ENCODE assay signal across 2 cellular contexts in the genomic region with DNA sequence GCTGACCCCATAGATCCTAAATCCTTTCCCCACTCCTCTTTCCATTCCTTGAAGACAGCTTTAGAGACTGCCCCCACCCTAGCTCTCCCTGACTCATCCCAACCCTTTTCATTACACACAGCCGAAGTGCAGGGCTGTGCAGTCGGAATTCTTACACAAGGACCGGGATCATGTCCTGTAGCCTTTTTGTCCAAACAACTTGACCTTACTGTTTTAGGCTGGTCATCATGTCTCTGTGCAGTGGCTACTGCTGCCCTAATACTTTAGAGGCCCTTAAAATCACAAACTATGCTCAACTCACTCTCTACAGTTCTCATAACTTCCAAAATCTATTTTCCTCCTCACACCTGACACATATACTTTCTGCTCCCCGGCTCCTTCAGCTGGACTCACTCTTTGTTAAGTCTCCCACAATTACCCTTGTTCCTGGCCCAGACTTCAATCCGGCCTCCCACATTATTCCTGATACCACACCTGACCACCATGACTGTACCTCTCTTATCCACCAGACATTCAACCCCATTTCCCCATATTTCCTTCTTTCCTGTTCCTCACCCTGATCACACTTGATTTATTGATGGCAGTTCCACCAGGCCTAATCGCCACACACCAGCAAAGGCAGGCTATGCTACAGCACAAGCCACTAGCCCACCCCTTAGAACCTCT. TPM values are rescaled to one million over a fixed set of nuclear protein-coding genes. Genes with fewer than 3 reads are reported as not detected.
"Had no signal": no experiment of that assay in that cellular context is flagged by ENCODE, and none has a peak within 500 bp of the region (broad histone marks: within the 10 kb centered on the region; RNA-seq: fewer than 3 reads in every experiment).

No MANE protein-coding gene starts in this region.

RNA-seq across cellular contexts. Expression of a gene that starts 19.8 kb away (rescaled TPM):
- total RNA-seq: OCI-LY7, SJCRH30 had no signal
